7 cellular contexts compared by ENCODE assay signal in genomic region chr3:39383913-39384664, GRCh38. TPM values are rescaled to one million over a fixed set of nuclear protein-coding genes. Genes with fewer than 3 reads are reported as not detected.
DNase-seq lines count a peak whose midpoint lies in the region; ATAC-seq lines count a peak whose summit lies in the region.

No MANE protein-coding gene starts in this region.

- ATAC-seq in GM18907 (IDR thresholded peaks at IDR 0.05; ENCODE audit: unreplicated experiment) (peak; percentile 77), HG03108 (IDR thresholded peaks at IDR 0.05; ENCODE audit: unreplicated experiment) (peak; percentile 75), left colon (peak; percentile 86)

- DNase-seq in T-helper 9 cell (peak; percentile 91), cerebellar cortex (ENCODE audit: low spot score) (peak; percentile 93), left colon (peak; percentile 97 to 99), NCI-H2081 (lab: John Stamatoyannopoulos, UW) (no peak)
- DNase-seq in stimulated activated CD4-positive, alpha-beta T cell treated with anti-CD3 and anti-CD28 coated beads, Interleukin-2, amount 100 ng/mL, for 4 hours (ENCODE audit: low read depth), result peak; percentile 91

- intact Hi-C loops in left colon (cut with DNase I, micrococcal nuclease), result no loop called here

RNA-seq across cellular contexts. Expression of gene SLC25A38, which starts 0.9 kb away (rescaled TPM):
- 10 to 100 TPM; 38.2 to 40.7 TPM for total RNA-seq in left colon

RNA-seq across cellular contexts. Expression of gene RPSA, which starts 22.4 kb away (rescaled TPM):
- total RNA-seq in left colon, result 100 to 1,000 TPM; 888 to 967 TPM

RNA-seq across cellular contexts. Expression of gene CCR8, which starts 54.6 kb away (rescaled TPM):
- total RNA-seq in left colon, result not detected

Comparison
In these comparisons a context has a peak if more than half of its experiments do, and no peak if none do; other contexts are left out.
1. DNase-seq: peak in T-helper 9 cell (single experiment), cerebellar cortex (single experiment), left colon (2 of 2) and stimulated activated CD4-positive, alpha-beta T cell treated with anti-CD3 and anti-CD28 coated beads, Interleukin-2, amount 100 ng/mL, for 4 hours (single experiment); none in NCI-H2081 (0 of 2).
2. Peak in every context shown above with its lines, with median percentiles within 50 percentile points of each other: ATAC-seq.